In the genomic region with DNA sequence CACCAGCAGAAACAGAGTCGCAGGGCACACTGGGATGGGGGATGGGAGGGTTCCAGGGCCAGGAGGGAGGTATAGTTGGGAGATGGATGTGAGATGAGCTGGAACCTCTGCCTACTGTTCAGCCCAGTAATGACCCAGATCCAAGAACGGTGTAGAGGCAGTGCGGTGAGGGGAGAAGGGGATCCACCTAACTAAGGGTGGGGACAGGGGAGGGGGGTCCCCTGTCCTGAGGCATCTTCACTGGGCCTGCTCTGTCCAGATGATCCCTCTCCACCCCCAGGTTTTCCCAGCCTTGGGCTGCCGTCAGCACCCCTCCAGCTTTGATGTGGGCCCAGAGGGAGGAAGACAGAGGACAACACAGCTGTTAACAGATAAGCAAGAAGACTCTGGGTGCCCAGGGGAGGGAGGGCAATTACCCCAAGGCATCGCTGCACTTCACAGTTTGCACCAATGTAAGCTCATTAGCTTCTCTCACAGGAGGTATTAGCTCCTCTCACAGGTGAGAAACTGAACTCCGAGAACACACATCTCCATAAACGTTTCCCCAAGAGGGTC, we compare ENCODE assay signal across 1 cellular context.
TF ChIP-seq lines count a peak whose summit lies in the region.

No MANE protein-coding gene starts in this region.

TF ChIP-seq in H1, 55 proteins besides CTCF, POLR2A, EP300 and RAD21:
- no peak for TF ChIP-seq KDM5A (IDR thresholded peaks at IDR 0.05; ENCODE audit: low read length)
- no peak for TF ChIP-seq SUZ12 (IDR thresholded peaks at IDR 0.05; ENCODE audit: low read length)
- TF ChIP-seq TCF12 (IDR thresholded peaks at IDR 0.05; ENCODE audit: low read depth, low read length) = no peak
- TF ChIP-seq JUN (IDR thresholded peaks at IDR 0.05; ENCODE audit: low read depth, low read length) = no peak
- no peak for TF ChIP-seq POU5F1 (IDR thresholded peaks at IDR 0.05; ENCODE audit: low read depth, low read length)
- TF ChIP-seq, protein P1, sequence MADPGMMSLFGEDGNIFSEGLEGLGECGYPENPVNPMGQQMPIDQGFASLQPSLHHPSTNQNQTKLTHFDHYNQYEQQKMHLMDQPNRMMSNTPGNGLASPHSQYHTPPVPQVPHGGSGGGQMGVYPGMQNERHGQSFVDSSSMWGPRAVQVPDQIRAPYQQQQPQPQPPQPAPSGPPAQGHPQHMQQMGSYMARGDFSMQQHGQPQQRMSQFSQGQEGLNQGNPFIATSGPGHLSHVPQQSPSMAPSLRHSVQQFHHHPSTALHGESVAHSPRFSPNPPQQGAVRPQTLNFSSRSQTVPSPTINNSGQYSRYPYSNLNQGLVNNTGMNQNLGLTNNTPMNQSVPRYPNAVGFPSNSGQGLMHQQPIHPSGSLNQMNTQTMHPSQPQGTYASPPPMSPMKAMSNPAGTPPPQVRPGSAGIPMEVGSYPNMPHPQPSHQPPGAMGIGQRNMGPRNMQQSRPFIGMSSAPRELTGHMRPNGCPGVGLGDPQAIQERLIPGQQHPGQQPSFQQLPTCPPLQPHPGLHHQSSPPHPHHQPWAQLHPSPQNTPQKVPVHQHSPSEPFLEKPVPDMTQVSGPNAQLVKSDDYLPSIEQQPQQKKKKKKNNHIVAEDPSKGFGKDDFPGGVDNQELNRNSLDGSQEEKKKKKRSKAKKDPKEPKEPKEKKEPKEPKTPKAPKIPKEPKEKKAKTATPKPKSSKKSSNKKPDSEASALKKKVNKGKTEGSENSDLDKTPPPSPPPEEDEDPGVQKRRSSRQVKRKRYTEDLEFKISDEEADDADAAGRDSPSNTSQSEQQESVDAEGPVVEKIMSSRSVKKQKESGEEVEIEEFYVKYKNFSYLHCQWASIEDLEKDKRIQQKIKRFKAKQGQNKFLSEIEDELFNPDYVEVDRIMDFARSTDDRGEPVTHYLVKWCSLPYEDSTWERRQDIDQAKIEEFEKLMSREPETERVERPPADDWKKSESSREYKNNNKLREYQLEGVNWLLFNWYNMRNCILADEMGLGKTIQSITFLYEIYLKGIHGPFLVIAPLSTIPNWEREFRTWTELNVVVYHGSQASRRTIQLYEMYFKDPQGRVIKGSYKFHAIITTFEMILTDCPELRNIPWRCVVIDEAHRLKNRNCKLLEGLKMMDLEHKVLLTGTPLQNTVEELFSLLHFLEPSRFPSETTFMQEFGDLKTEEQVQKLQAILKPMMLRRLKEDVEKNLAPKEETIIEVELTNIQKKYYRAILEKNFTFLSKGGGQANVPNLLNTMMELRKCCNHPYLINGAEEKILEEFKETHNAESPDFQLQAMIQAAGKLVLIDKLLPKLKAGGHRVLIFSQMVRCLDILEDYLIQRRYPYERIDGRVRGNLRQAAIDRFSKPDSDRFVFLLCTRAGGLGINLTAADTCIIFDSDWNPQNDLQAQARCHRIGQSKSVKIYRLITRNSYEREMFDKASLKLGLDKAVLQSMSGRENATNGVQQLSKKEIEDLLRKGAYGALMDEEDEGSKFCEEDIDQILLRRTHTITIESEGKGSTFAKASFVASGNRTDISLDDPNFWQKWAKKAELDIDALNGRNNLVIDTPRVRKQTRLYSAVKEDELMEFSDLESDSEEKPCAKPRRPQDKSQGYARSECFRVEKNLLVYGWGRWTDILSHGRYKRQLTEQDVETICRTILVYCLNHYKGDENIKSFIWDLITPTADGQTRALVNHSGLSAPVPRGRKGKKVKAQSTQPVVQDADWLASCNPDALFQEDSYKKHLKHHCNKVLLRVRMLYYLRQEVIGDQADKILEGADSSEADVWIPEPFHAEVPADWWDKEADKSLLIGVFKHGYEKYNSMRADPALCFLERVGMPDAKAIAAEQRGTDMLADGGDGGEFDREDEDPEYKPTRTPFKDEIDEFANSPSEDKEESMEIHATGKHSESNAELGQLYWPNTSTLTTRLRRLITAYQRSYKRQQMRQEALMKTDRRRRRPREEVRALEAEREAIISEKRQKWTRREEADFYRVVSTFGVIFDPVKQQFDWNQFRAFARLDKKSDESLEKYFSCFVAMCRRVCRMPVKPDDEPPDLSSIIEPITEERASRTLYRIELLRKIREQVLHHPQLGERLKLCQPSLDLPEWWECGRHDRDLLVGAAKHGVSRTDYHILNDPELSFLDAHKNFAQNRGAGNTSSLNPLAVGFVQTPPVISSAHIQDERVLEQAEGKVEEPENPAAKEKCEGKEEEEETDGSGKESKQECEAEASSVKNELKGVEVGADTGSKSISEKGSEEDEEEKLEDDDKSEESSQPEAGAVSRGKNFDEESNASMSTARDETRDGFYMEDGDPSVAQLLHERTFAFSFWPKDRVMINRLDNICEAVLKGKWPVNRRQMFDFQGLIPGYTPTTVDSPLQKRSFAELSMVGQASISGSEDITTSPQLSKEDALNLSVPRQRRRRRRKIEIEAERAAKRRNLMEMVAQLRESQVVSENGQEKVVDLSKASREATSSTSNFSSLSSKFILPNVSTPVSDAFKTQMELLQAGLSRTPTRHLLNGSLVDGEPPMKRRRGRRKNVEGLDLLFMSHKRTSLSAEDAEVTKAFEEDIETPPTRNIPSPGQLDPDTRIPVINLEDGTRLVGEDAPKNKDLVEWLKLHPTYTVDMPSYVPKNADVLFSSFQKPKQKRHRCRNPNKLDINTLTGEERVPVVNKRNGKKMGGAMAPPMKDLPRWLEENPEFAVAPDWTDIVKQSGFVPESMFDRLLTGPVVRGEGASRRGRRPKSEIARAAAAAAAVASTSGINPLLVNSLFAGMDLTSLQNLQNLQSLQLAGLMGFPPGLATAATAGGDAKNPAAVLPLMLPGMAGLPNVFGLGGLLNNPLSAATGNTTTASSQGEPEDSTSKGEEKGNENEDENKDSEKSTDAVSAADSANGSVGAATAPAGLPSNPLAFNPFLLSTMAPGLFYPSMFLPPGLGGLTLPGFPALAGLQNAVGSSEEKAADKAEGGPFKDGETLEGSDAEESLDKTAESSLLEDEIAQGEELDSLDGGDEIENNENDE (IDR thresholded peaks at IDR 0.05; ENCODE audit: insufficient replicate concordance, low read length) = no peak
- no peak for TF ChIP-seq HDAC6 (IDR thresholded peaks at IDR 0.05; ENCODE audit: low read depth, low read length)
- TF ChIP-seq SRF (IDR thresholded peaks at IDR 0.05; ENCODE audit: low read depth, low read length) = no peak
- TF ChIP-seq EZH2 (IDR thresholded peaks at IDR 0.05; ENCODE audit: low read depth, low read length, severe bottlenecking) = no peak
- TF ChIP-seq, protein P2, sequence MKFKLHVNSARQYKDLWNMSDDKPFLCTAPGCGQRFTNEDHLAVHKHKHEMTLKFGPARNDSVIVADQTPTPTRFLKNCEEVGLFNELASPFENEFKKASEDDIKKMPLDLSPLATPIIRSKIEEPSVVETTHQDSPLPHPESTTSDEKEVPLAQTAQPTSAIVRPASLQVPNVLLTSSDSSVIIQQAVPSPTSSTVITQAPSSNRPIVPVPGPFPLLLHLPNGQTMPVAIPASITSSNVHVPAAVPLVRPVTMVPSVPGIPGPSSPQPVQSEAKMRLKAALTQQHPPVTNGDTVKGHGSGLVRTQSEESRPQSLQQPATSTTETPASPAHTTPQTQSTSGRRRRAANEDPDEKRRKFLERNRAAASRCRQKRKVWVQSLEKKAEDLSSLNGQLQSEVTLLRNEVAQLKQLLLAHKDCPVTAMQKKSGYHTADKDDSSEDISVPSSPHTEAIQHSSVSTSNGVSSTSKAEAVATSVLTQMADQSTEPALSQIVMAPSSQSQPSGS (IDR thresholded peaks at IDR 0.05; ENCODE audit: low read length) = no peak
- TF ChIP-seq TEAD4 (IDR thresholded peaks at IDR 0.05; ENCODE audit: low read depth, low read length) = no peak
- TF ChIP-seq RFX5 (IDR thresholded peaks at IDR 0.05; ENCODE audit: borderline replicate concordance, low read depth, low read length) = no peak
- TF ChIP-seq, protein P3, sequence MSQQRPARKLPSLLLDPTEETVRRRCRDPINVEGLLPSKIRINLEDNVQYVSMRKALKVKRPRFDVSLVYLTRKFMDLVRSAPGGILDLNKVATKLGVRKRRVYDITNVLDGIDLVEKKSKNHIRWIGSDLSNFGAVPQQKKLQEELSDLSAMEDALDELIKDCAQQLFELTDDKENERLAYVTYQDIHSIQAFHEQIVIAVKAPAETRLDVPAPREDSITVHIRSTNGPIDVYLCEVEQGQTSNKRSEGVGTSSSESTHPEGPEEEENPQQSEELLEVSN (IDR thresholded peaks at IDR 0.05) = no peak
- no peak for TF ChIP-seq RNF2 (IDR thresholded peaks at IDR 0.05; ENCODE audit: borderline replicate concordance, low read depth, low read length, missing control alignments, poor library complexity, severe bottlenecking)
- TF ChIP-seq, protein P4, sequence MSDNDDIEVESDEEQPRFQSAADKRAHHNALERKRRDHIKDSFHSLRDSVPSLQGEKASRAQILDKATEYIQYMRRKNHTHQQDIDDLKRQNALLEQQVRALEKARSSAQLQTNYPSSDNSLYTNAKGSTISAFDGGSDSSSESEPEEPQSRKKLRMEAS (IDR thresholded peaks at IDR 0.05) = no peak
- TF ChIP-seq ASH2L (IDR thresholded peaks at IDR 0.05; ENCODE audit: low read length) = no peak
- no peak for TF ChIP-seq CBX8 (IDR thresholded peaks at IDR 0.05; ENCODE audit: borderline replicate concordance, low read depth, low read length)
- TF ChIP-seq BRCA1 (IDR thresholded peaks at IDR 0.05; ENCODE audit: low read depth, low read length) = no peak
